In the genomic region with DNA sequence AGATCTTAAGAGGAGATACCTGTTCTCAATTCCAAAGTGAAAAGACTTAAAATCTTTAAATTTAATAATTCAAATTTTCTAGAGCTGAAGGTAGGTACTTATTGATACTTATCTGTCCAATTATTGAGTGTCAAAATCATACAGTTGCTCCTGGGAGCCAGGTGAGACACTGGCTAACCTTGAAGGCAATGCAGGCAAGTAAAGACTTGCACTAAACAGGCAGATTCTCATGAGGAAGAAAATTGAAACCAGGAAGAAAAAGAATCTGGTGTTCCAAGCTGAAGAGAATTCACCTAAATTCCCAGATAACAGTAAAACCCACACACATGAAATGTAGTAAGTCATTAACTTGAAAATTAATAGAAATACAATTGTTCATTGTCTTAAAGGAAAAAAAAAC, we compare ENCODE assay signal across 22 cellular contexts. TPM values are rescaled to one million over a fixed set of nuclear protein-coding genes. Genes with fewer than 3 reads are reported as not detected.
A peak's percentile ranks its signal among the peaks of the same experiment; 100 is the strongest.
DNase-seq lines count a peak whose midpoint lies in the region; ATAC-seq, FAIRE-seq and TF ChIP-seq lines count a peak whose summit lies in the region.
"Had no signal": no experiment of that assay in that cellular context is flagged by ENCODE, and none has a peak within 500 bp of the region (broad histone marks: within the 10 kb centered on the region; RNA-seq: fewer than 3 reads in every experiment).

No MANE protein-coding gene starts in this region.

- CTCF ChIA-PET in RWPE1 (lab: Yijun Ruan, JAX), result interaction anchor here (0.7 kb wide), 1 partner anchor 240 kb away, joined by 4 read pairs; no protein-coding TSS in a partner anchor
- CTCF ChIA-PET in PC-3 (lab: Charles Lee), result no interaction called here

- H3K9me2 ChIP-seq in PC-3 (replicated peaks; ENCODE audit: low read length), result no peaks in the 10 kb centered on the region

- no peak overlapping the region for H3K4me2 ChIP-seq in PC-3 (ENCODE audit: low read length)
- H3K4me2 ChIP-seq: GM23338 had no signal

- no peak overlapping the region for H2AFZ ChIP-seq in PC-3 (ENCODE audit: low read length)
- H2AFZ ChIP-seq: GM23338 had no signal

- ATAC-seq in esophagus mucosa, result peak; percentile 48
- no peak for ATAC-seq in GM19463 (IDR thresholded peaks at IDR 0.05; ENCODE audit: unreplicated experiment)
- ATAC-seq in PC-3, result no peak
- ATAC-seq: GM12878, GM23338 had no signal

- H3K36me3 ChIP-seq in bronchial epithelial cell (ENCODE audit: control insufficient read depth, insufficient read depth, low read length) (no peaks in the 10 kb centered on the region), PC-3 (ENCODE audit: low read depth, low read length) (no peaks in the 10 kb centered on the region)

- TF ChIP-seq CTCF in RWPE1 (conservative IDR thresholded peaks at IDR 0.05; ENCODE audit: low read depth) (no peak), bronchial epithelial cell (IDR thresholded peaks at IDR 0.05; ENCODE audit: insufficient read depth, low read length, severe bottlenecking) (no peak), PC-3 (conservative IDR thresholded peaks at IDR 0.05; ENCODE audit: low read depth, low read length) (no peak)

- DNase-seq in HPDE6-E6E7 (ENCODE audit: extremely low spot score) (peak; percentile 47), RWPE1 (ENCODE audit: low spot score) (peak; percentile 25), bronchial epithelial cell (ENCODE audit: low read depth) (peak; percentile 82), COLO668 (lab: John Stamatoyannopoulos, UW; ENCODE audit: unreplicated experiment) (no peak), PC-3 (no peak)
- DNase-seq in stimulated activated CD4-positive, alpha-beta T cell treated with anti-CD3 and anti-CD28 coated beads, Interleukin-4, amount 100 ng/mL, for 1 hour, result no peak
- DNase-seq: C1 segment of cervical spinal cord; Caco-2; CD4-positive, alpha-beta memory T cell; DMS 273 treated with DMSO at 0.1 percent for 48 hours; EL; GDM1; H9; HFFc6 had no signal

- H3K27me3 ChIP-seq in bronchial epithelial cell (ENCODE audit: control insufficient read depth, insufficient read depth, low read length) (no peaks in the 10 kb centered on the region), PC-3 (ENCODE audit: low read length) (no peaks in the 10 kb centered on the region)

- POLR2A ChIA-PET in RWPE1 (lab: Yijun Ruan, JAX; ENCODE audit: low non-redundant PET) (no interaction called here), PC-3 (lab: Charles Lee; ENCODE audit: unreplicated experiment) (interaction anchor here (0.6 kb wide), 1 partner anchor 36 kb away, joined by 3 read pairs; no protein-coding TSS in a partner anchor)

- BruUV-seq in PC-3 (replicated peaks; lab: Mats Ljungman, UMichigan), result no TSS peak

- H4K20me1 ChIP-seq in PC-3 (ENCODE audit: low read length), result no peaks in the 10 kb centered on the region

- no peaks in the 10 kb centered on the region for H3K79me2 ChIP-seq in PC-3 (ENCODE audit: low read length)

- H3F3A ChIP-seq in PC-3 (ENCODE audit: low read length, unreplicated experiment), result no peaks in the 10 kb centered on the region

- H3K4me3 ChIP-seq in bronchial epithelial cell (ENCODE audit: low read depth, low read length), result no peak overlapping the region
- no peak overlapping the region for H3K4me3 ChIP-seq in PC-3 (ENCODE audit: low read length)
- H3K4me3 ChIP-seq: GM12878, GM23338 had no signal

- intact Hi-C loops in PC-3 (cut with micrococcal nuclease), result no loop called here

- no peaks in the 10 kb centered on the region for H3K9me3 ChIP-seq in PC-3 (ENCODE audit: low read length)
- H3K9me3 ChIP-seq: Caco-2 had no signal

- no peak overlapping the region for H3K27ac ChIP-seq in RWPE1
- H3K27ac ChIP-seq in PC-3 (ENCODE audit: low read length), result no peak overlapping the region

- H3K4me1 ChIP-seq in PC-3 (ENCODE audit: insufficient read depth, low read length), result no peaks in the 10 kb centered on the region
- H3K4me1 ChIP-seq: Caco-2 had no signal

- no peak overlapping the region for H3K9ac ChIP-seq in PC-3 (ENCODE audit: low read length)

- no peak for FAIRE-seq in bronchial epithelial cell (lab: Jason Lieb, UNC)
- FAIRE-seq: GM12878, GM19239 had no signal

RNA-seq across cellular contexts. Expression of gene VSIG10L2, which starts 30.3 kb away (rescaled TPM):
- total RNA-seq in bronchial epithelial cell (0.38 TPM in 1 of 2 replicates, not detected in the other), esophagus mucosa (not detected), PC-3 (2014; rRNA removed) (not detected in 2 replicates)
- total RNA-seq: A172; A673; Caco-2; CD4-positive, alpha-beta memory T cell; GM12878; GM23338; H4; H9; HFFc6 had no signal

Comparison
In these comparisons a context has a peak if more than half of its experiments do, and no peak if none do; other contexts are left out.
1. DNase-seq: peak in HPDE6-E6E7 (single experiment), RWPE1 (single experiment) and bronchial epithelial cell (single experiment); none in COLO668 (single experiment), stimulated activated CD4-positive, alpha-beta T cell treated with anti-CD3 and anti-CD28 coated beads, Interleukin-4, amount 100 ng/mL, for 1 hour (single experiment) and PC-3 (single experiment).